1 cellular context compared by ENCODE assay signal in genomic region chr13:101946411-101946810, GRCh38.
TF ChIP-seq lines count a peak whose summit lies in the region.

No MANE protein-coding gene starts in this region.

TF ChIP-seq in SK-N-SH treated with all-trans-retinoic acid at 6 μM for 48 hours, 23 proteins besides CTCF, POLR2A, EP300 and RAD21 (continued from another document):
- TF ChIP-seq TSHZ2 (CRISPR knock-in tag; IDR thresholded peaks at IDR 0.05), result no peak
